1 cellular context compared by ENCODE assay signal in genomic region chr2:239822146-239822945, GRCh38.
TF ChIP-seq lines count a peak whose summit lies in the region.

No MANE protein-coding gene starts in this region.

TF ChIP-seq in GM12878, 131 proteins besides CTCF, POLR2A, EP300 and RAD21 (continued from another document):
- TF ChIP-seq, protein P1, sequence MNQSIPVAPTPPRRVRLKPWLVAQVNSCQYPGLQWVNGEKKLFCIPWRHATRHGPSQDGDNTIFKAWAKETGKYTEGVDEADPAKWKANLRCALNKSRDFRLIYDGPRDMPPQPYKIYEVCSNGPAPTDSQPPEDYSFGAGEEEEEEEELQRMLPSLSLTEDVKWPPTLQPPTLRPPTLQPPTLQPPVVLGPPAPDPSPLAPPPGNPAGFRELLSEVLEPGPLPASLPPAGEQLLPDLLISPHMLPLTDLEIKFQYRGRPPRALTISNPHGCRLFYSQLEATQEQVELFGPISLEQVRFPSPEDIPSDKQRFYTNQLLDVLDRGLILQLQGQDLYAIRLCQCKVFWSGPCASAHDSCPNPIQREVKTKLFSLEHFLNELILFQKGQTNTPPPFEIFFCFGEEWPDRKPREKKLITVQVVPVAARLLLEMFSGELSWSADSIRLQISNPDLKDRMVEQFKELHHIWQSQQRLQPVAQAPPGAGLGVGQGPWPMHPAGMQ (IDR thresholded peaks at IDR 0.05; ENCODE audit: borderline replicate concordance) = no peak
- TF ChIP-seq IKZF2 (IDR thresholded peaks at IDR 0.05) = no peak
- no peak for TF ChIP-seq EED (IDR thresholded peaks at IDR 0.05; ENCODE audit: low read depth)
